2 cellular contexts compared by ENCODE assay signal in genomic region chr10:97843972-97844371, GRCh38. TPM values are rescaled to one million over a fixed set of nuclear protein-coding genes. Genes with fewer than 3 reads are reported as not detected.
"Had no signal": no experiment of that assay in that cellular context is flagged by ENCODE, and none has a peak within 500 bp of the region (broad histone marks: within the 10 kb centered on the region; RNA-seq: fewer than 3 reads in every experiment).

No MANE protein-coding gene starts in this region.

RNA-seq across cellular contexts. Expression of gene GOLGA7B, which starts 5.7 kb away (rescaled TPM):
- total RNA-seq: G401, GM12878 had no signal
